18 cellular contexts compared by ENCODE assay signal in the genomic region with DNA sequence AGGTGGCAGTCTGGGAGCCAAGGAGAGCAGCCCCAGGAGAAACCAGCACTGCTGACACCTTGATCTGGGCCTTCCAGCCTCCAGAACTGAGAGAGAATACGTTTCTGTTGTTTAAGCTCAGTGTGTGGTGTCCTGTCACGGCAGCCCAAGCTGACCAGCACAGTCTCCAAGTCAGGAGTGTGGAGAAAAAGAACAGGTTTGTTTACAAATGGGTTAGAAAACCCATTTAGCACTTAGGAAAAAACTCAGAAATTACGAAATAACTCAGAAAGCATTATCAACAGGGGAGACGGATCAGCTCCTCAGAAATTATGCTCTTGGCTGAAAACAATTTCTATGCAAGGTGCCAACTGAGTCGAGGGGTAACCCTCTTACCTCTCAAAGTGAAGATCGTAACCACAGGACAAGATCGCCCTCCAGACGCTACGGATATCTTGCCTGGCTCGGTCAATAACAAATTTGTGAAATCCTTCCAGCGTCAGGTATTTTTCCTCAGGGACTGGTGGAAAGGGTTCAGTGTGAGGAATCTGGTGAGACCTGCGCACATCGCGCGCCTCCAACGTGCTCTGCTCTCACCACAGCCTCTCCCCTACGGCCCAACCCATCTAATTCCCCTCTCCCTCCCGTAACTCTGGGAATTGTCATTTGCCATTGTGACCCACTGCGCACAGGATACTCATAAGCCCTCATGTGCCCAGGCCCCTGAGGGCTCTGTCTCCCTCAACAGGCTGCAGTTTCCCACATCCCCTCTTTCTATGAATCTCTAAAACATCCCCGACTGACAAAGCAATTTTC.
"Had no signal": no experiment of that assay in that cellular context is flagged by ENCODE, and none has a peak within 500 bp of the region (broad histone marks: within the 10 kb centered on the region; RNA-seq: fewer than 3 reads in every experiment).

No MANE protein-coding gene starts in this region.

- H3K4me1 Mint-ChIP-seq: brain, natural killer cell had no signal

- H3K4me3 Mint-ChIP-seq: activated CD4-positive, alpha-beta T cell treated with anti-CD3 and anti-CD28 coated beads, Interleukin-2, amount 10 ng/mL, durations not matched to agents 7 days and 5 days; brain; dendritic cell treated with granulocyte-macrophage colony-stimulating factor and Interleukin-4, amounts not matched to agents 40 ng/mL and 50 ng/mL, for 4 days; natural killer cell had no signal

- H3K36me3 Mint-ChIP-seq: natural killer cell had no signal

- H3K27ac ChIP-seq: SJSA1, thoracic aorta had no signal

- H3K9me3 ChIP-seq: mucosa of descending colon, SJSA1, thoracic aorta had no signal

- H3K27ac Mint-ChIP-seq: activated CD4-positive, alpha-beta T cell treated with anti-CD3 and anti-CD28 coated beads, Interleukin-2, amount 10 ng/mL, durations not matched to agents 7 days and 5 days; dendritic cell treated with granulocyte-macrophage colony-stimulating factor and Interleukin-4, amounts not matched to agents 40 ng/mL and 50 ng/mL, for 4 days; natural killer cell had no signal

- ATAC-seq: activated naive CD4-positive, alpha-beta T cell treated with anti-CD3 and anti-CD28 coated beads, Interleukin-2, amount 50 U/mL, for 72 hours; left colon; mucosa of descending colon; natural killer cell; stimulated activated naive CD8-positive, alpha-beta T cell treated with anti-CD3 and anti-CD28 coated beads, Interleukin-15, Interleukin-2, amounts not matched to agents 100 U/mL and 50 U/mL, for 24 hours had no signal

- DNase-seq: activated CD4-positive, alpha-beta T cell treated with anti-CD3 and anti-CD28 coated beads, Interleukin-2, amount 10 ng/mL, durations not matched to agents 7 days and 5 days; activated CD4-positive, CD25-positive, alpha-beta regulatory T cell; activated effector memory CD4-positive, alpha-beta T cell treated with Interleukin-2 at 50 U/mL for 16 hours; activated T-cell treated with anti-CD3 and anti-CD28 coated beads, Interleukin-2, amount 50 U/mL, for 1 hour; amniotic stem cell; cerebellar nuclear complex; left colon; mucosa of descending colon; natural killer cell; stimulated activated CD4-positive, alpha-beta T cell treated with anti-CD3 and anti-CD28 coated beads, Interleukin-15, amount 100 ng/mL, for 24 hours; stimulated activated CD4-positive, alpha-beta T cell treated with anti-CD3 and anti-CD28 coated beads, Interleukin-4, amount 100 ng/mL, for 24 hours; stimulated activated naive CD8-positive, alpha-beta T cell treated with anti-CD3 and anti-CD28 coated beads, Interleukin-15, Interleukin-2, amounts not matched to agents 100 U/mL and 50 U/mL, for 24 hours; T-helper 2 cell had no signal

- H3K4me3 ChIP-seq: mucosa of descending colon, SJSA1, thoracic aorta had no signal

- H3K27me3 Mint-ChIP-seq: activated CD4-positive, alpha-beta T cell treated with anti-CD3 and anti-CD28 coated beads, Interleukin-2, amount 10 ng/mL, durations not matched to agents 7 days and 5 days; brain; dendritic cell treated with granulocyte-macrophage colony-stimulating factor and Interleukin-4, amounts not matched to agents 40 ng/mL and 50 ng/mL, for 4 days had no signal

- H3K27me3 ChIP-seq: SJSA1 had no signal

- H3K9me3 Mint-ChIP-seq: activated CD4-positive, alpha-beta T cell treated with anti-CD3 and anti-CD28 coated beads, Interleukin-2, amount 10 ng/mL, durations not matched to agents 7 days and 5 days; activated naive CD4-positive, alpha-beta T cell treated with anti-CD3 and anti-CD28 coated beads, Interleukin-2, amount 50 U/mL, for 72 hours; brain; dendritic cell treated with granulocyte-macrophage colony-stimulating factor and Interleukin-4, amounts not matched to agents 40 ng/mL and 50 ng/mL, for 4 days; natural killer cell had no signal
